6 cellular contexts compared by ENCODE assay signal in the genomic region with DNA sequence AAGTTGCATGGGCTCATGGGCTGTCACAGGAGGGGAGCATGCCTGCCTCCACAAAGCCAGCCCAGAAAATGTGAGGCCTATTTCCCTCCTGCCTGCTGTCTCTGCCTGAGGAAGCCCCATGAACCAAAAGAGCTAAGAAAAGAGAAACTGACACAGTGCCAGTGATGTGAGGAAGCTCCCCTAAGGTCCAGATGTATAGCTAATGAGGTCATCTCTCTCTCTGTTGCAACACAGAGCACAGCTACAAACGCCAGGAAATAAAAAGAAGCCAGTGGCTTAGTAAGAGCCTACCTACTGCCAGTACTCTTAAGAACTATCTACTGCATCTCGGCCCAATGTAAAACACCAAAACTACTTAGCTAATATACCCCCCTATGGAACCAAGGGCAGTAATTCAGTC.
DNase-seq lines count a peak whose midpoint lies in the region; ATAC-seq, FAIRE-seq and TF ChIP-seq lines count a peak whose summit lies in the region.
"Not testable (repeated sequence)": the region's sequence is repeated elsewhere in the genome, so short reads cannot be mapped to it uniquely, and the experiment has no call there.

No MANE protein-coding gene starts in this region.

- H3K4me1 ChIP-seq in PC-3 (ENCODE audit: insufficient read depth, low read length); SJCRH30; astrocyte (ENCODE audit: insufficient read depth, low read length): not testable (repeated sequence)

- POLR2A ChIA-PET in PC-3 (lab: Charles Lee; ENCODE audit: unreplicated experiment) = not testable (repeated sequence)

- H2AFZ ChIP-seq in PC-3 (ENCODE audit: low read length); astrocyte (ENCODE audit: low read depth, low read length): not testable (repeated sequence)

- H3K4me1 Mint-ChIP-seq in astrocyte (ENCODE audit: low read depth, unreplicated experiment) = not testable (repeated sequence)

- H3K36me3 Mint-ChIP-seq in astrocyte (ENCODE audit: low read depth, unreplicated experiment) = not testable (repeated sequence)

- H3K4me2 ChIP-seq in PC-3 (ENCODE audit: low read length); astrocyte (ENCODE audit: low read length): not testable (repeated sequence)

- not testable (repeated sequence) for H3K79me2 ChIP-seq in PC-3 (ENCODE audit: low read length); astrocyte (ENCODE audit: insufficient read depth, low read length)

- H3K27ac Mint-ChIP-seq in astrocyte (ENCODE audit: unreplicated experiment) = peak overlapping the region; percentile 66

- BruUV-seq in PC-3 (replicated peaks; lab: Mats Ljungman, UMichigan) = not testable (repeated sequence)

- not testable (repeated sequence) for H3F3A ChIP-seq in PC-3 (ENCODE audit: low read length, unreplicated experiment)

- H3K9me3 Mint-ChIP-seq in astrocyte (ENCODE audit: unreplicated experiment) = not testable (repeated sequence)

- H3K9me3 ChIP-seq in MG63; PC-3 (ENCODE audit: low read length); SJCRH30 (replicated peaks); astrocyte (ENCODE audit: insufficient read depth, low read depth, low read length): not testable (repeated sequence)

- intact Hi-C loops in PC-3 (cut with micrococcal nuclease) = not testable (repeated sequence)

- H4K20me1 ChIP-seq in PC-3 (ENCODE audit: low read length); astrocyte (ENCODE audit: insufficient read depth, low read length): not testable (repeated sequence)

- DNase-seq in H4 (ENCODE audit: low spot score) = peak; percentile 1
- DNase-seq in MG63 = peak; percentile 12
- DNase-seq in PC-3 = peak; percentile 5
- peak in 1 of 2 experiments; percentile 16 for DNase-seq in SJCRH30
- DNase-seq in astrocyte (ENCODE audit: low read depth) = not testable (repeated sequence)
- DNase-seq in epithelial cell of esophagus (ENCODE audit: low read depth) = peak; percentile 0

- not testable (repeated sequence) for TF ChIP-seq CTCF in PC-3 (conservative IDR thresholded peaks at IDR 0.05; ENCODE audit: low read depth, low read length); astrocyte (IDR thresholded peaks at IDR 0.05; ENCODE audit: insufficient read depth, low read depth, low read length); epithelial cell of esophagus (IDR thresholded peaks at IDR 0.05; ENCODE audit: insufficient read depth, low read depth, low read length, missing control alignments)

- ATAC-seq in PC-3 = not testable (repeated sequence)

- not testable (repeated sequence) for H3K27ac ChIP-seq in PC-3 (ENCODE audit: low read length); astrocyte (ENCODE audit: low read depth, low read length)
- H3K27ac ChIP-seq in SJCRH30 = peak overlapping the region; percentile 52

- not testable (repeated sequence) for H3K27me3 Mint-ChIP-seq in astrocyte (ENCODE audit: low read depth, unreplicated experiment)

- H3K27me3 ChIP-seq in MG63; PC-3 (ENCODE audit: low read length); SJCRH30; astrocyte (ENCODE audit: insufficient read depth, low read length): not testable (repeated sequence)

- CTCF ChIA-PET in PC-3 (lab: Charles Lee) = not testable (repeated sequence)

- not testable (repeated sequence) for H3K4me3 ChIP-seq in MG63; PC-3 (ENCODE audit: low read length); SJCRH30; astrocyte (ENCODE audit: insufficient read depth, low read depth, low read length); epithelial cell of esophagus (ENCODE audit: low read length)

- FAIRE-seq in astrocyte (lab: Jason Lieb, UNC) = not testable (repeated sequence)

- not testable (repeated sequence) for H3K9ac ChIP-seq in PC-3 (ENCODE audit: low read length); astrocyte (ENCODE audit: low read length)

- not testable (repeated sequence) for H3K36me3 ChIP-seq in MG63; PC-3 (ENCODE audit: low read depth, low read length); SJCRH30; astrocyte (ENCODE audit: insufficient read depth, low read length)

- not testable (repeated sequence) for H3K9me2 ChIP-seq in PC-3 (replicated peaks; ENCODE audit: low read length)

- H3K4me3 Mint-ChIP-seq in astrocyte (ENCODE audit: unreplicated experiment) = not testable (repeated sequence)
